In the genomic region with DNA sequence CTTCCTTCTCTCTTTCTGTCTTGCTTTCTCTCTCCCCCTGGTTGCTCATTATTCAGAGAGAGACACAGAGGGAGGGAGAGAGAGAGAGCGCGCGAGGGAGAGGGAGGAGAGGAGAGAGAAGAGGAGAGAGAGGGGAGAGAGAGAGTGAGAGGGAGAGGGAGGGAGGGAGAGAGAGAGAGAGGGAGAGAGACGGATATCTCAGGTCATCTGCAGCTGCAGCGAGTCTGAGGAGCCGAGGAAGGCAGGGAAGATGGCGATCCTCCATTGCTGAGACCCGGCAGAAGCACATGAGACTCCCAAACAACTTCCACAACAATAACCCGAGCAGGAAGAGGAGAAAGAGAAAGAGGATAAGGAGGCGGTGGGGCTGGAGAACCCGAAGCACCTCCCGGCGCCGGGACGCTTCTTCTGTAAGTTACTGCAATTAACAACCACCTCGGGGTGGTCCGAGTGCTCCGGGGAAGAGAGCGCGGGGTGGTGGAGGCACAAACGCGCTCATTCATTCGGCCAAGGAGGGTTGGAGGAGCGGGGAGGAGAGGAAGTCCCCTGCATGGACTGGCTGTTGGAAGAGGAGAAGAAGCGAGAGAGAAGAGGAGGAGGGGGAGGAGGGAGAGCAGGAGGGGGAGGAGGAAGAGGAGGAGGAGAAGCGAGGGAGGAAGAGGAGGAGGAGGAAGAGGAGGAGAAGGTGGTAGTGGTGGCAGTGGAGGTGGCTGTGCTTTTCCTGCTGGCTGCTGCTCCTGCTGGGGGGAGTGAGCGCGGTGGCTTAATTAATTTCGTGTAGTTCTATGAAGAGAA, we compare ENCODE assay signal across 1 cellular context.
A peak's percentile ranks its signal among the peaks of the same experiment; 100 is the strongest.
TF ChIP-seq lines count a peak whose summit lies in the region.

A gene with protein sequence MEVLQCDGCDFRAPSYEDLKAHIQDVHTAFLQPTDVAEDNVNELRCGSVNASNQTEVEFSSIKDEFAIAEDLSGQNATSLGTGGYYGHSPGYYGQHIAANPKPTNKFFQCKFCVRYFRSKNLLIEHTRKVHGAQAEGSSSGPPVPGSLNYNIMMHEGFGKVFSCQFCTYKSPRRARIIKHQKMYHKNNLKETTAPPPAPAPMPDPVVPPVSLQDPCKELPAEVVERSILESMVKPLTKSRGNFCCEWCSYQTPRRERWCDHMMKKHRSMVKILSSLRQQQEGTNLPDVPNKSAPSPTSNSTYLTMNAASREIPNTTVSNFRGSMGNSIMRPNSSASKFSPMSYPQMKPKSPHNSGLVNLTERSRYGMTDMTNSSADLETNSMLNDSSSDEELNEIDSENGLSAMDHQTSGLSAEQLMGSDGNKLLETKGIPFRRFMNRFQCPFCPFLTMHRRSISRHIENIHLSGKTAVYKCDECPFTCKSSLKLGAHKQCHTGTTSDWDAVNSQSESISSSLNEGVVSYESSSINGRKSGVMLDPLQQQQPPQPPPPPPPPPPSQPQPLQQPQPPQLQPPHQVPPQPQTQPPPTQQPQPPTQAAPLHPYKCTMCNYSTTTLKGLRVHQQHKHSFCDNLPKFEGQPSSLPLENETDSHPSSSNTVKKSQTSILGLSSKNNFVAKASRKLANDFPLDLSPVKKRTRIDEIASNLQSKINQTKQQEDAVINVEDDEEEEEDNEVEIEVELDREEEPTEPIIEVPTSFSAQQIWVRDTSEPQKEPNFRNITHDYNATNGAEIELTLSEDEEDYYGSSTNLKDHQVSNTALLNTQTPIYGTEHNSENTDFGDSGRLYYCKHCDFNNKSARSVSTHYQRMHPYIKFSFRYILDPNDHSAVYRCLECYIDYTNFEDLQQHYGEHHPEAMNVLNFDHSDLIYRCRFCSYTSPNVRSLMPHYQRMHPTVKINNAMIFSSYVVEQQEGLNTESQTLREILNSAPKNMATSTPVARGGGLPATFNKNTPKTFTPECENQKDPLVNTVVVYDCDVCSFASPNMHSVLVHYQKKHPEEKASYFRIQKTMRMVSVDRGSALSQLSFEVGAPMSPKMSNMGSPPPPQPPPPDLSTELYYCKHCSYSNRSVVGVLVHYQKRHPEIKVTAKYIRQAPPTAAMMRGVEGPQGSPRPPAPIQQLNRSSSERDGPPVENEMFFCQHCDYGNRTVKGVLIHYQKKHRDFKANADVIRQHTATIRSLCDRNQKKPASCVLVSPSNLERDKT (N-terminal part only) (plus strand): TSS at position 221 of the 795 bp plus-strand sequence. CDS start 60,218 bp downstream, outside the sequence.

TF ChIP-seq in WTC11, 78 proteins besides CTCF, POLR2A, EP300 and RAD21 (continued from another document):
- TF ChIP-seq ESRRA (CRISPR knock-in tag; IDR thresholded peaks at IDR 0.05; ENCODE audit: borderline replicate concordance) (no peak), MYBL2 (CRISPR knock-in tag; IDR thresholded peaks at IDR 0.05) (0 out of 2 replicates have a peak, but pooled peaks have one; percentile 8), GABPB1 (CRISPR knock-in tag; IDR thresholded peaks at IDR 0.05) (no peak), RORB (CRISPR knock-in tag; IDR thresholded peaks at IDR 0.05) (no peak), ZNF263 (CRISPR knock-in tag; IDR thresholded peaks at IDR 0.05; ENCODE audit: low read depth) (peak; percentile 99)
- TF ChIP-seq, protein P1, sequence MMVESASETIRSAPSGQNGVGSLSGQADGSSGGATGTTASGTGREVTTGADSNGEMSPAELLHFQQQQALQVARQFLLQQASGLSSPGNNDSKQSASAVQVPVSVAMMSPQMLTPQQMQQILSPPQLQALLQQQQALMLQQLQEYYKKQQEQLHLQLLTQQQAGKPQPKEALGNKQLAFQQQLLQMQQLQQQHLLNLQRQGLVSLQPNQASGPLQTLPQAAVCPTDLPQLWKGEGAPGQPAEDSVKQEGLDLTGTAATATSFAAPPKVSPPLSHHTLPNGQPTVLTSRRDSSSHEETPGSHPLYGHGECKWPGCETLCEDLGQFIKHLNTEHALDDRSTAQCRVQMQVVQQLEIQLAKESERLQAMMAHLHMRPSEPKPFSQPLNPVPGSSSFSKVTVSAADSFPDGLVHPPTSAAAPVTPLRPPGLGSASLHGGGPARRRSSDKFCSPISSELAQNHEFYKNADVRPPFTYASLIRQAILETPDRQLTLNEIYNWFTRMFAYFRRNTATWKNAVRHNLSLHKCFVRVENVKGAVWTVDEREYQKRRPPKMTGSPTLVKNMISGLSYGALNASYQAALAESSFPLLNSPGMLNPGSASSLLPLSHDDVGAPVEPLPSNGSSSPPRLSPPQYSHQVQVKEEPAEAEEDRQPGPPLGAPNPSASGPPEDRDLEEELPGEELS (CRISPR knock-in tag; IDR thresholded peaks at IDR 0.05): 0 out of 2 replicates have a peak, but pooled peaks have one; percentile 31
